In genomic region chr12:12356467-12356885, GRCh38 we compare ENCODE assay signal across 8 cellular contexts. TPM values are rescaled to one million over a fixed set of nuclear protein-coding genes. Genes with fewer than 3 reads are reported as not detected.
DNase-seq lines count a peak whose midpoint lies in the region; ATAC-seq and TF ChIP-seq lines count a peak whose summit lies in the region.

No MANE protein-coding gene starts in this region.

- no peaks in the 10 kb centered on the region for H3K27me3 Mint-ChIP-seq in progenitor cell of endocrine pancreas

- peak overlapping the region; percentile 97 for H3K27ac Mint-ChIP-seq in progenitor cell of endocrine pancreas

- no peak for DNase-seq in SJCRH30
- DNase-seq in esophagus muscularis mucosa (ENCODE audit: extremely low spot score): no peak
- DNase-seq in progenitor cell of endocrine pancreas (ENCODE audit: low spot score, unreplicated experiment): no peak
- no peak for DNase-seq in GDM1 (lab: John Stamatoyannopoulos, UW)
- no peak for DNase-seq in head of caudate nucleus
- DNase-seq in SKM-1 treated with dmso at 0.1 percent for 144 hours (lab: John Stamatoyannopoulos, UW; ENCODE audit: unreplicated experiment): no peak

- peak overlapping the region; percentile 75 for H3K4me2 ChIP-seq in DOHH2 (ENCODE audit: low read length)

- ATAC-seq in GM21576 (IDR thresholded peaks at IDR 0.05; ENCODE audit: unreplicated experiment): no peak

- intact Hi-C loops in esophagus muscularis mucosa (cut with DNase I): loop anchor here (10.0 kb wide), 1 partner anchor 358 kb away; the partner anchor contains the start of gene CDKN1B
- intact Hi-C loops in head of caudate nucleus (cut with DNase I): no loop called here

- H3K4me3 ChIP-seq in DOHH2 (ENCODE audit: low read length): peak overlapping the region; percentile 72
- peak overlapping the region; percentile 77 for H3K4me3 ChIP-seq in SJCRH30
- peak overlapping the region; percentile 75 to 96 (median 80) for H3K4me3 ChIP-seq in esophagus muscularis mucosa

- H3K9me2 ChIP-seq in DOHH2 (replicated peaks; ENCODE audit: control insufficient read depth, low read length): no peaks in the 10 kb centered on the region

- 27% methylated on average over 5 of the region's 5 CpGs for WGBS in esophagus muscularis mucosa

- H3F3A ChIP-seq in DOHH2 (ENCODE audit: control insufficient read depth, insufficient read depth): peaks cover 3% of the 10 kb centered on the region; the same call in 1 of the 2 replicates

- peaks cover 18% of the 10 kb centered on the region for H3K4me1 Mint-ChIP-seq in progenitor cell of endocrine pancreas (ENCODE audit: low read depth)

- H3K4me1 ChIP-seq in DOHH2 (ENCODE audit: control insufficient read depth, low read length): peaks cover 18% of the 10 kb centered on the region
- no peaks in the 10 kb centered on the region for H3K4me1 ChIP-seq in SJCRH30
- H3K4me1 ChIP-seq in esophagus muscularis mucosa: peaks cover 13 to 24% (median 21%) of the 10 kb centered on the region in 4 donors

- H3K27me3 ChIP-seq in DOHH2 (ENCODE audit: control insufficient read depth, low read length) (no peaks in the 10 kb centered on the region), SJCRH30 (no peaks in the 10 kb centered on the region), esophagus muscularis mucosa (no peaks in the 10 kb centered on the region)

- no peaks in the 10 kb centered on the region for H3K36me3 Mint-ChIP-seq in progenitor cell of endocrine pancreas (ENCODE audit: insufficient read depth)

- TF ChIP-seq POLR2A in esophagus muscularis mucosa (IDR thresholded peaks at IDR 0.05; ENCODE audit: low read depth): no peak

- H4K20me1 ChIP-seq in DOHH2 (ENCODE audit: control insufficient read depth, insufficient read depth, low read depth, low read length): no peaks in the 10 kb centered on the region

- no peak for TF ChIP-seq CTCF in DOHH2 (IDR thresholded peaks at IDR 0.05; ENCODE audit: low read depth, low read length, poor library complexity, severe bottlenecking)
- no peak for TF ChIP-seq CTCF in esophagus muscularis mucosa (IDR thresholded peaks at IDR 0.05)
- TF ChIP-seq CTCF in progenitor cell of endocrine pancreas (IDR thresholded peaks at IDR 0.05; ENCODE audit: unreplicated experiment): no peak

- H3K27ac ChIP-seq in DOHH2 (ENCODE audit: low read depth, low read length): peak overlapping the region; percentile 78; the same call in 1 of the 2 replicates
- no peak overlapping the region; the same call in 1 of the 2 replicates for H3K27ac ChIP-seq in SJCRH30
- H3K27ac ChIP-seq in esophagus muscularis mucosa (replicated peaks in 1 of 4): peak overlapping the region; percentile 94 to 98 (median 98)

- peaks cover 26% of the 10 kb centered on the region for H3K79me2 ChIP-seq in DOHH2 (ENCODE audit: control insufficient read depth, low read length)

- H3K9me3 ChIP-seq in DOHH2 (ENCODE audit: control insufficient read depth, insufficient read depth, low read length) (no peaks in the 10 kb centered on the region), SJCRH30 (replicated peaks) (no peaks in the 10 kb centered on the region), esophagus muscularis mucosa (no peaks in the 10 kb centered on the region)

- H3K4me3 Mint-ChIP-seq in progenitor cell of endocrine pancreas (ENCODE audit: low read depth): peak overlapping the region; percentile 94

- TF ChIP-seq EP300 in esophagus muscularis mucosa (IDR thresholded peaks at IDR 0.05): no peak

- H3K36me3 ChIP-seq in DOHH2 (ENCODE audit: control insufficient read depth, low read length) (no peaks in the 10 kb centered on the region), SJCRH30 (no peaks in the 10 kb centered on the region), esophagus muscularis mucosa (no peaks in the 10 kb centered on the region)

- no peaks in the 10 kb centered on the region for H3K9me3 Mint-ChIP-seq in progenitor cell of endocrine pancreas (ENCODE audit: low read depth)

RNA-seq across cellular contexts. Expression of gene BORCS5, which starts 0.4 kb away (rescaled TPM):
- 3.6 and 5.2 TPM in 2 replicates for total RNA-seq in SJCRH30 (2014; rRNA removed; shearing (Covaris generic))
- total RNA-seq in esophagus muscularis mucosa: 10 to 100 TPM; 16.5 to 25.0 (median 19.0) TPM
- total RNA-seq in progenitor cell of endocrine pancreas: 22.0 and 25.2 TPM in 2 replicates

RNA-seq across cellular contexts. Expression of gene MANSC1, which starts 6.4 kb away (rescaled TPM):
- not detected in 2 replicates for total RNA-seq in SJCRH30 (2014; rRNA removed; shearing (Covaris generic))
- 10 to 100 TPM; 15.9 to 22.9 (median 19.9) TPM for total RNA-seq in esophagus muscularis mucosa
- 30.1 and 30.7 TPM in 2 replicates for total RNA-seq in progenitor cell of endocrine pancreas

Comparison
In these comparisons a context has a peak if more than half of its experiments do, and no peak if none do; other contexts are left out.
1. RNA of gene MANSC1, which starts 6.4 kb away (total RNA-seq): 30.1 to 30.7 TPM in progenitor cell of endocrine pancreas and 15.9 to 22.9 TPM in esophagus muscularis mucosa; not detected in SJCRH30; every median in the first group is over 10 times any median in the second.
2. Peak in every context shown above with its lines, with median percentiles within 50 percentile points of each other: H3K4me3 ChIP-seq.